In genomic region chr14:50397461-50398196, GRCh38 we compare ENCODE assay signal across 8 cellular contexts. TPM values are rescaled to one million over a fixed set of nuclear protein-coding genes. Genes with fewer than 3 reads are reported as not detected.
DNase-seq lines count a peak whose midpoint lies in the region; ATAC-seq, FAIRE-seq and TF ChIP-seq lines count a peak whose summit lies in the region.

No MANE protein-coding gene starts in this region.

- BruUV-seq in GM12878 (replicated peaks; lab: Mats Ljungman, UMichigan): no TSS peak

- no peaks in the 10 kb centered on the region for H3K9me2 ChIP-seq in Karpas-422 (replicated peaks; ENCODE audit: insufficient read depth, low read length)

- intact Hi-C loops in CD4-positive, alpha-beta T cell (cut with DNase I, micrococcal nuclease): loop anchor here in 1 of 2 experiments (5.0 kb wide), 1 partner anchor 35 kb away; no protein-coding TSS in a partner anchor
- intact Hi-C loops in GM12878 (cut with micrococcal nuclease; ENCODE audit: unreplicated experiment): loop anchor here (2.0 kb wide), 2 partner anchors 77 to 125 kb away; no protein-coding TSS in a partner anchor

- no peak for TF ChIP-seq POLR2A in GM12878 (IDR thresholded peaks at IDR 0.05; ENCODE audit: low read depth, low read length)

- WGBS in GM12878 (ENCODE audit: insufficient coverage, insufficient replicate concordance, low lambda C conversion rate, missing lambda C conversion rate): 74% methylated on average over 9 of the region's 9 CpGs

- peak; percentile 49 for FAIRE-seq in GM12878 (lab: Jason Lieb, UNC)

- H3K27me3 Mint-ChIP-seq in CD4-positive, alpha-beta T cell: peaks cover 4% of the 10 kb centered on the region

- no peak for TF ChIP-seq EP300 in GM12878 (IDR thresholded peaks at IDR 0.05; ENCODE audit: borderline replicate concordance in 1 of 2, control insufficient read depth in 1 of 2, low read depth in 2 of 2, low read length in 2 of 2)

- no peaks in the 10 kb centered on the region for H4K20me1 ChIP-seq in Karpas-422 (ENCODE audit: insufficient read depth, low read depth, low read length)
- no peaks in the 10 kb centered on the region for H4K20me1 ChIP-seq in GM12878 (ENCODE audit: control insufficient read depth, insufficient read depth)

- RAD21 ChIA-PET in GM12878 (lab: Charles Lee; ENCODE audit: unreplicated experiment): interaction anchor here (1.5 to 2.5 kb wide), 3 partner anchors 34 to 136 kb away, joined by 4 to 11 read pairs (median 8); no protein-coding TSS in a partner anchor

- H3K4me1 ChIP-seq in Karpas-422 (ENCODE audit: low read length) (peaks cover 67% of the 10 kb centered on the region), GM12878 (ENCODE audit: control insufficient read depth, insufficient read depth, low read length) (peaks cover 7% of the 10 kb centered on the region), iPS-20b (ENCODE audit: insufficient read depth, low read length) (peaks cover 3% of the 10 kb centered on the region; the same call in 1 of the 2 replicates)

- H2AFZ ChIP-seq in Karpas-422 (ENCODE audit: low read length): peak overlapping the region; percentile 59
- peak overlapping the region; percentile 95 for H2AFZ ChIP-seq in GM12878 (ENCODE audit: control insufficient read depth, low read depth, low read length)

- H3K79me2 ChIP-seq in Karpas-422 (ENCODE audit: low read length) (peaks cover 22% of the 10 kb centered on the region), GM12878 (ENCODE audit: control insufficient read depth, insufficient read depth, low read length) (no peaks in the 10 kb centered on the region)

- ATAC-seq in CD4-positive, alpha-beta T cell (ENCODE audit: poor library complexity): no peak
- ATAC-seq in GM12878 (peak; percentile 5; the same call in 2 of the 3 replicates), GM21786 (IDR thresholded peaks at IDR 0.05; ENCODE audit: unreplicated experiment) (no peak)
- ATAC-seq in stimulated activated naive CD8-positive, alpha-beta T cell treated with anti-CD3 and anti-CD28 coated beads, Interleukin-15, Interleukin-2, amounts not matched to agents 100 U/mL and 50 U/mL, for 24 hours: no peak

- H3K4me2 ChIP-seq in Karpas-422 (ENCODE audit: low read depth, low read length, poor library complexity, severe bottlenecking) (peak overlapping the region; percentile 91), GM12878 (ENCODE audit: control insufficient read depth, insufficient read depth) (peak overlapping the region; percentile 95)

- H3K4me3 Mint-ChIP-seq in CD4-positive, alpha-beta T cell: peak overlapping the region; percentile 85

- in situ Hi-C loops in GM12878 (cut with MboI): no loop called here

- TF ChIP-seq RAD21 in GM12878 (IDR thresholded peaks at IDR 0.05; ENCODE audit: insufficient read depth, low read depth, low read length): no peak

- peaks cover 12% of the 10 kb centered on the region for H3K4me1 Mint-ChIP-seq in CD4-positive, alpha-beta T cell (ENCODE audit: low read depth)

- H3K27ac ChIP-seq in CD4-positive, alpha-beta T cell (ENCODE audit: low read depth, low read length): no peak overlapping the region
- H3K27ac ChIP-seq in Karpas-422 (ENCODE audit: low read length) (peak overlapping the region; percentile 78), GM12878 (ENCODE audit: control insufficient read depth, insufficient read depth) (no peak overlapping the region), iPS-20b (ENCODE audit: low read length) (no peak overlapping the region)

- H3K9ac ChIP-seq in Karpas-422 (ENCODE audit: low read length) (peak overlapping the region; percentile 80), GM12878 (ENCODE audit: control insufficient read depth, insufficient read depth, low read length) (no peak overlapping the region; the same call in 1 of the 2 replicates), iPS-20b (ENCODE audit: low read depth, low read length) (peak overlapping the region; percentile 51; the same call in 1 of the 2 replicates)

- CTCF ChIA-PET in CD4-positive, alpha-beta T cell (lab: Charles Lee): no interaction called here
- CTCF ChIA-PET in GM12878 (lab: Yijun Ruan, JAX): interaction anchor here (0.6 to 2.1 kb wide), 5 partner anchors 49 to 317 kb away, joined by 3 to 9 read pairs (median 4); no protein-coding TSS in a partner anchor

- H3K36me3 ChIP-seq in Karpas-422 (ENCODE audit: insufficient read depth, low read length) (no peaks in the 10 kb centered on the region), GM12878 (ENCODE audit: control insufficient read depth in 2 of 2, insufficient read depth in 2 of 2, low read length in 1 of 2) (no peaks in the 10 kb centered on the region), iPS-20b (ENCODE audit: insufficient read depth, low read depth, low read length) (no peaks in the 10 kb centered on the region)

- DNase-seq in CD4-positive, alpha-beta T cell: no peak
- DNase-seq in Karpas-422 (peak; percentile 58), GM12878 (ENCODE audit: low read depth, low spot score) (no peak)
- peak; percentile 6 for DNase-seq in stimulated activated naive CD8-positive, alpha-beta T cell treated with anti-CD3 and anti-CD28 coated beads, Interleukin-15, Interleukin-2, amounts not matched to agents 100 U/mL and 50 U/mL, for 24 hours
- DNase-seq in stimulated activated CD4-positive, alpha-beta T cell treated with anti-CD3 and anti-CD28 coated beads, Interleukin-4, amount 100 ng/mL, for 1 hour: no peak
- DNase-seq in NK-92 treated with Interleukin-12 subunit alpha and Interleukin-12 subunit beta, amount 100 ng/mL, for 24 hours (lab: John Stamatoyannopoulos, UW): no peak

- SMC1A ChIA-PET in GM12878 (lab: Charles Lee; ENCODE audit: uncharacterized antibody, unreplicated experiment): interaction anchor here (1.1 to 4.0 kb wide), 3 partner anchors 12 to 77 kb away, joined by 5 to 17 read pairs (median 9); no protein-coding TSS in a partner anchor

- no peaks in the 10 kb centered on the region for H3K9me3 Mint-ChIP-seq in CD4-positive, alpha-beta T cell

- POLR2A ChIA-PET in CD4-positive, alpha-beta T cell (lab: Charles Lee): interaction anchor here (1.2 to 1.7 kb wide), 3 partner anchors 34 to 85 kb away, joined by 3 to 9 read pairs (median 4); partner anchors contain the start of gene DMAC2L
- POLR2A ChIA-PET in GM12878 (lab: Charles Lee): interaction anchor here (0.6 to 1.4 kb wide), 5 partner anchors 10 to 1080 kb away, joined by 3 to 7 read pairs (median 4); no protein-coding TSS in a partner anchor

- H3K27ac Mint-ChIP-seq in CD4-positive, alpha-beta T cell: no peak overlapping the region

- no peaks in the 10 kb centered on the region for H3K27me3 ChIP-seq in CD4-positive, alpha-beta T cell (ENCODE audit: control insufficient read depth, insufficient read depth, low read length)
- H3K27me3 ChIP-seq in Karpas-422 (ENCODE audit: low read length) (no peaks in the 10 kb centered on the region), GM12878 (replicated peaks in 1 of 2; ENCODE audit: control insufficient read depth in 2 of 2, insufficient read depth in 2 of 2, low read length in 1 of 2) (no peaks in the 10 kb centered on the region), iPS-20b (ENCODE audit: insufficient read depth, low read length) (peaks cover 33% of the 10 kb centered on the region)

- H3K9me3 ChIP-seq in CD4-positive, alpha-beta T cell (ENCODE audit: control insufficient read depth, low read length): no peaks in the 10 kb centered on the region
- H3K9me3 ChIP-seq in Karpas-422 (ENCODE audit: low read length) (no peaks in the 10 kb centered on the region), GM12878 (replicated peaks; ENCODE audit: control insufficient read depth, insufficient read depth, low read length) (no peaks in the 10 kb centered on the region), iPS-20b (ENCODE audit: insufficient read depth, low read depth, low read length) (no peaks in the 10 kb centered on the region)

- H3K4me3 ChIP-seq in Karpas-422 (ENCODE audit: low read length): peak overlapping the region; percentile 71
- peak overlapping the region; percentile 66; the same call in 1 of the 2 replicates for H3K4me3 ChIP-seq in GM12878
- peak overlapping the region; percentile 69 for H3K4me3 ChIP-seq in iPS-20b (ENCODE audit: low read length)

- TF ChIP-seq CTCF in CD4-positive, alpha-beta T cell (IDR thresholded peaks at IDR 0.05): no peak
- no peak for TF ChIP-seq CTCF in GM12878 (IDR thresholded peaks at IDR 0.05 in 2 of 3, conservative IDR thresholded peaks at IDR 0.05 in 1 of 3; ENCODE audit: control insufficient read depth in 2 of 3, extremely low read depth in 1 of 3, insufficient read depth in 1 of 3, low read depth in 3 of 3, low read length in 3 of 3)

- no peaks in the 10 kb centered on the region for H3K36me3 Mint-ChIP-seq in CD4-positive, alpha-beta T cell (ENCODE audit: low read depth)

TF ChIP-seq in GM12878, 131 proteins besides CTCF, POLR2A, EP300 and RAD21 (continues in another document):
- TF ChIP-seq NR2C1 (IDR thresholded peaks at IDR 0.05) (no peak), SMC3 (IDR thresholded peaks at IDR 0.05; ENCODE audit: borderline replicate concordance, low read length) (no peak), SREBF2 (IDR thresholded peaks at IDR 0.05; ENCODE audit: low read length) (no peak), RCOR1 (conservative IDR thresholded peaks at IDR 0.05; ENCODE audit: low read depth, low read length) (no peak)

RNA-seq across cellular contexts. Expression of gene CDKL1, which starts 0.9 kb away (rescaled TPM):
- 1 to 10 TPM; 2.4 to 2.8 TPM for total RNA-seq in CD4-positive, alpha-beta T cell
- total RNA-seq in Karpas-422 (2014; rRNA removed; shearing (Covaris generic); ENCODE audit: low replicate concordance): 5.9 and 12.4 TPM in 2 replicates
- total RNA-seq in GM12878 (2013; cell fraction: nucleolus; rRNA removed): 34.6 and 45.7 TPM in 2 replicates
- total RNA-seq in GM12878 (2014; rRNA removed): 11.0 and 20.4 TPM in 2 replicates
- 19.0 and 22.6 TPM in 2 replicates for total RNA-seq in GM12878 (2014; rRNA removed; fragmentation: Illumina TruSeq; extraction: Trizol)
- 10.6 and 11.9 TPM in 2 replicates for total RNA-seq in GM12878 (2021)
- 2.0 TPM for polyA plus RNA-seq in GM12878 (2011; ENCODE audit: low read depth)
- 17.4 and 20.9 TPM in 2 replicates for polyA plus RNA-seq in GM12878 (2011; rRNA removed)
- polyA plus RNA-seq in GM12878 (2011; cell fraction: cytosol; rRNA removed): 7.3 and 9.6 TPM in 2 replicates
- polyA plus RNA-seq in GM12878 (2011; cell fraction: nucleus; rRNA removed): 14.2 and 16.3 TPM in 2 replicates
- 5.0 and 6.5 TPM in 2 replicates for polyA plus RNA-seq in GM12878 (2012)
- polyA plus RNA-seq in GM12878 (2014; fragmentation: Illumina TruSeq; extraction: Trizol): 9.0 and 9.3 TPM in 2 replicates
- 10 to 100 TPM in 1 of 2 experiments, 1 to 10 TPM in 1; 10.0 to 17.2 TPM for polyA plus RNA-seq in GM12878 (2014; fragmentation: Nextera tagmentation; extraction: Ambion mirVana)
- polyA plus RNA-seq in GM12878 (2014; rRNA removed): 5.8 and 9.0 TPM in 2 replicates
- polyA plus RNA-seq in GM12878 (2016; fragmentation: Nextera tagmentation; extraction: Ambion mirVana): 10 to 100 TPM; 10.1 to 11.3 TPM
- 16.2 and 24.2 TPM in 2 replicates for polyA minus RNA-seq in GM12878 (2011; rRNA and poly(A)+ RNA removed)
- polyA minus RNA-seq in GM12878 (2011; cell fraction: cytosol; rRNA and poly(A)+ RNA removed): 6.2 and 6.9 TPM in 2 replicates
- 9.1 and 16.3 TPM in 2 replicates for polyA minus RNA-seq in GM12878 (2011; cell fraction: nucleus; rRNA and poly(A)+ RNA removed)

Comparison
In these comparisons a context has a peak if more than half of its experiments do, and no peak if none do; other contexts are left out.
1. DNase-seq: peak in Karpas-422 (single experiment) and stimulated activated naive CD8-positive, alpha-beta T cell treated with anti-CD3 and anti-CD28 coated beads, Interleukin-15, Interleukin-2, amounts not matched to agents 100 U/mL and 50 U/mL, for 24 hours (single experiment); none in CD4-positive, alpha-beta T cell (0 of 10), GM12878 (single experiment), stimulated activated CD4-positive, alpha-beta T cell treated with anti-CD3 and anti-CD28 coated beads, Interleukin-4, amount 100 ng/mL, for 1 hour (single experiment) and NK-92 treated with Interleukin-12 subunit alpha and Interleukin-12 subunit beta, amount 100 ng/mL, for 24 hours (single experiment).
2. Peak in every context shown above with its lines, with median percentiles within 50 percentile points of each other: H3K4me3 ChIP-seq.